In genomic region chr21:15406791-15407190, GRCh38 we compare ENCODE assay signal across 20 cellular contexts.
DNase-seq lines count a peak whose midpoint lies in the region; ATAC-seq, FAIRE-seq and TF ChIP-seq lines count a peak whose summit lies in the region.
"Had no signal": no experiment of that assay in that cellular context is flagged by ENCODE, and none has a peak within 500 bp of the region (broad histone marks: within the 10 kb centered on the region; RNA-seq: fewer than 3 reads in every experiment).

No MANE protein-coding gene starts in this region.

- no peak for FAIRE-seq in small intestine (lab: Jason Lieb, UNC)
- FAIRE-seq: K562 had no signal

- ATAC-seq in foreskin keratinocyte (peak; percentile 48), GM18517 (IDR thresholded peaks at IDR 0.05; ENCODE audit: unreplicated experiment) (no peak)
- ATAC-seq: K562, PC-3 had no signal

- WGBS in small intestine, 3 donors = 25 to 74% (median 44%) methylated on average over 4 of the region's 4 CpGs
- WGBS in stomach, 5 donors = 55 to 71% (median 64%) methylated on average over 4 of the region's 4 CpGs

- H3K36me3 ChIP-seq in small intestine (ENCODE audit: control insufficient read depth in 2 of 2, insufficient read depth in 2 of 2, low read length in 2 of 2) (no peaks in the 10 kb centered on the region), stomach (no peaks in the 10 kb centered on the region)
- H3K36me3 ChIP-seq: BE2C had no signal

- no peak for TF ChIP-seq POLR2A in stomach (IDR thresholded peaks at IDR 0.05)

- intact Hi-C loops in stomach (cut with DNase I; ENCODE audit: low total_unique reads) = no loop called here

- H3K27ac ChIP-seq in foreskin keratinocyte (no peak overlapping the region), small intestine (ENCODE audit: low read depth in 1 of 2, low read length in 1 of 2) (no peak overlapping the region), stomach (no peak overlapping the region)
- H3K27ac ChIP-seq: 22Rv1, HL-60, RWPE1 had no signal

- TF ChIP-seq CTCF in foreskin keratinocyte (conservative IDR thresholded peaks at IDR 0.05) = no peak
- no peak for TF ChIP-seq CTCF in stomach (IDR thresholded peaks at IDR 0.05)

- no peak for TF ChIP-seq EP300 in stomach (IDR thresholded peaks at IDR 0.05)

- H3K9me3 ChIP-seq in small intestine (ENCODE audit: control insufficient read depth, low read depth) (no peaks in the 10 kb centered on the region), stomach (no peaks in the 10 kb centered on the region)
- H3K9me3 ChIP-seq: BE2C had no signal

- H3K4me1 ChIP-seq in foreskin keratinocyte = peaks cover 6% of the 10 kb centered on the region
- no peaks in the 10 kb centered on the region for H3K4me1 ChIP-seq in small intestine (ENCODE audit: control insufficient read depth in 2 of 2, insufficient read depth in 1 of 2, low read depth in 1 of 2, low read length in 1 of 2)
- no peaks in the 10 kb centered on the region for H3K4me1 ChIP-seq in stomach

- DNase-seq in DMS 273 (lab: John Stamatoyannopoulos, UW; ENCODE audit: unreplicated experiment) (peak; percentile 3), DMS 273 treated with DMSO at 0.1 percent for 48 hours (lab: John Stamatoyannopoulos, UW) (no peak), foreskin keratinocyte (peak in 1 of 2 donors; percentile 30), mucosa of gallbladder (ENCODE audit: low spot score) (peak; percentile 11), small intestine (peak; percentile 13), stomach (no peak)
- DNase-seq in activated CD4-positive, alpha-beta T cell treated with anti-CD3 and anti-CD28 coated beads, Interleukin-2, amount 50 U/mL, for 4 hours = no peak
- DNase-seq: BE2C; CD4-positive, alpha-beta T cell; HCEC 1CT; NCI-H1048; NCI-H1436 treated with DMSO at 0.1 percent for 48 hours; NCI-H2081; NCI-H774; PC-3 had no signal

- H3K4me3 ChIP-seq in small intestine (ENCODE audit: low read depth in 1 of 2, low read length in 2 of 2) (no peak overlapping the region), stomach (no peak overlapping the region)
- H3K4me3 ChIP-seq: K562 had no signal

- H3K27me3 ChIP-seq in foreskin keratinocyte (no peaks in the 10 kb centered on the region), small intestine (ENCODE audit: control insufficient read depth in 2 of 2, insufficient read depth in 2 of 2, low read length in 2 of 2) (no peaks in the 10 kb centered on the region), stomach (no peaks in the 10 kb centered on the region)
- H3K27me3 ChIP-seq: BE2C had no signal

Comparison
In these comparisons a context has a peak if more than half of its experiments do, and no peak if none do; other contexts are left out.
1. DNase-seq: peak in DMS 273 (single experiment), mucosa of gallbladder (single experiment) and small intestine (single experiment); none in DMS 273 treated with DMSO at 0.1 percent for 48 hours (single experiment), stomach (single experiment) and activated CD4-positive, alpha-beta T cell treated with anti-CD3 and anti-CD28 coated beads, Interleukin-2, amount 50 U/mL, for 4 hours (0 of 2).